In genomic region chr9:77325058-77325457, GRCh38 we compare ENCODE assay signal across 35 cellular contexts.
DNase-seq lines count a peak whose midpoint lies in the region; ATAC-seq, FAIRE-seq and TF ChIP-seq lines count a peak whose summit lies in the region.
"Had no signal": no experiment of that assay in that cellular context is flagged by ENCODE, and none has a peak within 500 bp of the region (broad histone marks: within the 10 kb centered on the region; RNA-seq: fewer than 3 reads in every experiment).

No MANE protein-coding gene starts in this region.

- H3K36me3 ChIP-seq in GM23338 (ENCODE audit: insufficient read depth): no peaks in the 10 kb centered on the region
- peaks cover 0 to 22% (median 2%) of the 10 kb centered on the region in 4 donors for H3K36me3 ChIP-seq in upper lobe of left lung

- ATAC-seq in GM23338 (peak; percentile 53; the same call in 2 of the 3 replicates), WTC11 (0 out of 2 replicates have a peak, but pooled peaks have one; percentile 28), upper lobe of left lung (ENCODE audit: low FRiP score in 2 of 2) (no peak)
- ATAC-seq: A549; CD8-positive, alpha-beta T cell had no signal

- H3K27me3 ChIP-seq in GM23338 (ENCODE audit: insufficient read depth) (no peaks in the 10 kb centered on the region), upper lobe of left lung (no peaks in the 10 kb centered on the region)
- H3K27me3 ChIP-seq: BE2C; BLaER1; BLaER1 treated with 17β-estradiol and CSF1 and Interleukin-3, amounts not matched to agents 10 nM and 100 nM had no signal

- no peak overlapping the region for H2AFZ ChIP-seq in GM23338

- CTCF ChIA-PET in WTC11 (lab: Charles Lee): no interaction called here

- no peaks in the 10 kb centered on the region for H3K79me2 ChIP-seq in GM23338 (replicated peaks; ENCODE audit: insufficient read depth)

- FAIRE-seq in H54 (lab: Jason Lieb, UNC): peak; percentile 84
- FAIRE-seq: A204.1, A549, D721Med had no signal

- H3K4me2 ChIP-seq in GM23338: no peak overlapping the region
- H3K4me2 ChIP-seq: A549; BLaER1; BLaER1 treated with 17β-estradiol and CSF1 and Interleukin-3, amounts not matched to agents 10 nM and 100 nM had no signal

- no peak for TF ChIP-seq EP300 in upper lobe of left lung (IDR thresholded peaks at IDR 0.05)

- no peaks in the 10 kb centered on the region for H3K9me3 ChIP-seq in upper lobe of left lung
- H3K9me3 ChIP-seq: A549, BE2C, Caco-2 had no signal

- DNase-seq in GM23338 (ENCODE audit: low spot score) (no peak), H54 (ENCODE audit: insufficient read length, low spot score) (no peak), WTC11 (ENCODE audit: low spot score) (no peak), upper lobe of left lung (no peak), D341Med (ENCODE audit: low spot score) (no peak), cerebellar cortex (ENCODE audit: low spot score) (no peak)
- DNase-seq: 8988T; ACHN; AML-193; BE2C; C1 segment of cervical spinal cord; Caco-2; Calu3; CD4-positive, alpha-beta memory T cell; CD4-positive, alpha-beta T cell; CD4-positive, CD25-positive, alpha-beta regulatory T cell; CD8-positive, alpha-beta memory T cell; CD8-positive, alpha-beta T cell; COR-L47; DMS 273 treated with DMSO at 0.1 percent for 48 hours; DMS153; DMS53; DMS79; DMS79 treated with DMSO at 0.1 percent for 48 hours; DND-41; EL had no signal

- H3K4me3 Mint-ChIP-seq in GM23338 (no peak overlapping the region), WTC11 (no peak overlapping the region)
- H3K4me3 Mint-ChIP-seq: B cell; CD14-positive monocyte; CD4-positive, alpha-beta memory T cell; CD4-positive, alpha-beta T cell; CD4-positive, CD25-positive, alpha-beta regulatory T cell; CD8-positive, alpha-beta memory T cell; CD8-positive, alpha-beta T cell had no signal

- H3F3A ChIP-seq in GM23338 (replicated peaks; ENCODE audit: low read depth): no peaks in the 10 kb centered on the region

- H3K4me1 ChIP-seq in GM23338 (ENCODE audit: insufficient read depth) (no peaks in the 10 kb centered on the region; the same call in 1 of the 2 replicates), upper lobe of left lung (no peaks in the 10 kb centered on the region)
- H3K4me1 ChIP-seq: A549; BE2C; BLaER1; BLaER1 treated with 17β-estradiol and CSF1 and Interleukin-3, amounts not matched to agents 10 nM and 100 nM; Caco-2 had no signal

- TF ChIP-seq CTCF in GM23338 (conservative IDR thresholded peaks at IDR 0.05; ENCODE audit: low read depth in 2 of 2): no peak
- no peak for TF ChIP-seq CTCF in WTC11 (IDR thresholded peaks at IDR 0.05)
- TF ChIP-seq CTCF in upper lobe of left lung (IDR thresholded peaks at IDR 0.05): no peak

- no peaks in the 10 kb centered on the region for H3K9me2 ChIP-seq in GM23338 (ENCODE audit: insufficient read depth)

- H3K9me3 Mint-ChIP-seq in GM23338: no peaks in the 10 kb centered on the region
- H3K9me3 Mint-ChIP-seq in WTC11: peaks cover 3% of the 10 kb centered on the region; the same call in 1 of the 2 replicates
- H3K9me3 Mint-ChIP-seq: CD4-positive, alpha-beta memory T cell; CD4-positive, alpha-beta T cell; CD4-positive, CD25-positive, alpha-beta regulatory T cell; CD8-positive, alpha-beta T cell had no signal

- H3K27ac ChIP-seq in GM23338 (ENCODE audit: low read depth) (no peak overlapping the region), upper lobe of left lung (no peak overlapping the region)
- H3K27ac ChIP-seq: 22Rv1; A549; BLaER1; BLaER1 treated with 17β-estradiol and CSF1 and Interleukin-3, amounts not matched to agents 10 nM and 100 nM; C4-2B had no signal

- TF ChIP-seq POLR2A in H54 (IDR thresholded peaks at IDR 0.05; ENCODE audit: low read depth, low read length): no peak
- no peak for TF ChIP-seq POLR2A in upper lobe of left lung (IDR thresholded peaks at IDR 0.05)

- H3K4me3 ChIP-seq in GM23338: no peak overlapping the region
- H3K4me3 ChIP-seq in upper lobe of left lung: no peak overlapping the region
- H3K4me3 ChIP-seq: A549; BLaER1; BLaER1 treated with 17β-estradiol and CSF1 and Interleukin-3, amounts not matched to agents 10 nM and 100 nM had no signal

- 97 to 98% methylated on average over 5 of the region's 5 CpGs for WGBS in upper lobe of left lung, 2 donors

- H3K27ac Mint-ChIP-seq in GM23338 (no peak overlapping the region), WTC11 (no peak overlapping the region)
- H3K27ac Mint-ChIP-seq: B cell; CD14-positive monocyte; CD4-positive, alpha-beta memory T cell; CD4-positive, alpha-beta T cell; CD8-positive, alpha-beta T cell had no signal

- H3K36me3 Mint-ChIP-seq in GM23338 (ENCODE audit: low read depth) (peaks cover 15% of the 10 kb centered on the region), WTC11 (peaks cover 19% of the 10 kb centered on the region)

- no peaks in the 10 kb centered on the region for H4K20me1 ChIP-seq in GM23338 (replicated peaks; ENCODE audit: insufficient read depth)
- H4K20me1 ChIP-seq: BLaER1; BLaER1 treated with 17β-estradiol and CSF1 and Interleukin-3, amounts not matched to agents 10 nM and 100 nM had no signal

- H3K27me3 Mint-ChIP-seq in GM23338 (ENCODE audit: insufficient read depth, low read depth, poor library complexity) (peaks cover 1% of the 10 kb centered on the region), WTC11 (ENCODE audit: low read depth) (no peaks in the 10 kb centered on the region)
- H3K27me3 Mint-ChIP-seq: B cell; CD4-positive, alpha-beta memory T cell; CD4-positive, alpha-beta T cell; CD4-positive, CD25-positive, alpha-beta regulatory T cell; CD8-positive, alpha-beta memory T cell had no signal

- POLR2A ChIA-PET in WTC11 (lab: Charles Lee): no interaction called here

- H3K4me1 Mint-ChIP-seq in GM23338 (peaks cover 6% of the 10 kb centered on the region; the same call in 2 of the 3 replicates), WTC11 (peaks cover 5% of the 10 kb centered on the region; the same call in 1 of the 2 replicates)
- H3K4me1 Mint-ChIP-seq: B cell had no signal

TF ChIP-seq in GM23338, 12 proteins besides CTCF, POLR2A, EP300 and RAD21 (continues in another document):
- TF ChIP-seq REST (IDR thresholded peaks at IDR 0.05; ENCODE audit: unreplicated experiment) (no peak), STAT1 (IDR thresholded peaks at IDR 0.05; ENCODE audit: unreplicated experiment) (no peak), CREB1 (CRISPR knock-in tag; IDR thresholded peaks at IDR 0.05; ENCODE audit: low read depth) (no peak)

TF ChIP-seq in WTC11, 78 proteins besides CTCF, POLR2A, EP300 and RAD21 (continues in another document):
- no peak for TF ChIP-seq NFYB (CRISPR knock-in tag; conservative IDR thresholded peaks at IDR 0.05; ENCODE audit: low read depth)
- TF ChIP-seq, protein P1, sequence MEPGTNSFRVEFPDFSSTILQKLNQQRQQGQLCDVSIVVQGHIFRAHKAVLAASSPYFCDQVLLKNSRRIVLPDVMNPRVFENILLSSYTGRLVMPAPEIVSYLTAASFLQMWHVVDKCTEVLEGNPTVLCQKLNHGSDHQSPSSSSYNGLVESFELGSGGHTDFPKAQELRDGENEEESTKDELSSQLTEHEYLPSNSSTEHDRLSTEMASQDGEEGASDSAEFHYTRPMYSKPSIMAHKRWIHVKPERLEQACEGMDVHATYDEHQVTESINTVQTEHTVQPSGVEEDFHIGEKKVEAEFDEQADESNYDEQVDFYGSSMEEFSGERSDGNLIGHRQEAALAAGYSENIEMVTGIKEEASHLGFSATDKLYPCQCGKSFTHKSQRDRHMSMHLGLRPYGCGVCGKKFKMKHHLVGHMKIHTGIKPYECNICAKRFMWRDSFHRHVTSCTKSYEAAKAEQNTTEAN (CRISPR knock-in tag; IDR thresholded peaks at IDR 0.05): no peak
- TF ChIP-seq RORB (CRISPR knock-in tag; IDR thresholded peaks at IDR 0.05): no peak
- no peak for TF ChIP-seq FOXJ3 (CRISPR knock-in tag; IDR thresholded peaks at IDR 0.05; ENCODE audit: borderline replicate concordance)
- no peak for TF ChIP-seq MLX (CRISPR knock-in tag; IDR thresholded peaks at IDR 0.05)
- TF ChIP-seq ZMAT4 (CRISPR knock-in tag; IDR thresholded peaks at IDR 0.05): no peak
- TF ChIP-seq EMX1 (CRISPR knock-in tag; IDR thresholded peaks at IDR 0.05): no peak
- TF ChIP-seq FOXP1 (CRISPR knock-in tag; IDR thresholded peaks at IDR 0.05; ENCODE audit: borderline replicate concordance): no peak
- TF ChIP-seq, protein P2, sequence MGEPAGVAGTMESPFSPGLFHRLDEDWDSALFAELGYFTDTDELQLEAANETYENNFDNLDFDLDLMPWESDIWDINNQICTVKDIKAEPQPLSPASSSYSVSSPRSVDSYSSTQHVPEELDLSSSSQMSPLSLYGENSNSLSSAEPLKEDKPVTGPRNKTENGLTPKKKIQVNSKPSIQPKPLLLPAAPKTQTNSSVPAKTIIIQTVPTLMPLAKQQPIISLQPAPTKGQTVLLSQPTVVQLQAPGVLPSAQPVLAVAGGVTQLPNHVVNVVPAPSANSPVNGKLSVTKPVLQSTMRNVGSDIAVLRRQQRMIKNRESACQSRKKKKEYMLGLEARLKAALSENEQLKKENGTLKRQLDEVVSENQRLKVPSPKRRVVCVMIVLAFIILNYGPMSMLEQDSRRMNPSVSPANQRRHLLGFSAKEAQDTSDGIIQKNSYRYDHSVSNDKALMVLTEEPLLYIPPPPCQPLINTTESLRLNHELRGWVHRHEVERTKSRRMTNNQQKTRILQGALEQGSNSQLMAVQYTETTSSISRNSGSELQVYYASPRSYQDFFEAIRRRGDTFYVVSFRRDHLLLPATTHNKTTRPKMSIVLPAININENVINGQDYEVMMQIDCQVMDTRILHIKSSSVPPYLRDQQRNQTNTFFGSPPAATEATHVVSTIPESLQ (CRISPR knock-in tag; IDR thresholded peaks at IDR 0.05): no peak
- TF ChIP-seq, protein P3, sequence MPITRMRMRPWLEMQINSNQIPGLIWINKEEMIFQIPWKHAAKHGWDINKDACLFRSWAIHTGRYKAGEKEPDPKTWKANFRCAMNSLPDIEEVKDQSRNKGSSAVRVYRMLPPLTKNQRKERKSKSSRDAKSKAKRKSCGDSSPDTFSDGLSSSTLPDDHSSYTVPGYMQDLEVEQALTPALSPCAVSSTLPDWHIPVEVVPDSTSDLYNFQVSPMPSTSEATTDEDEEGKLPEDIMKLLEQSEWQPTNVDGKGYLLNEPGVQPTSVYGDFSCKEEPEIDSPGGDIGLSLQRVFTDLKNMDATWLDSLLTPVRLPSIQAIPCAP (CRISPR knock-in tag; IDR thresholded peaks at IDR 0.05): no peak
- no peak for TF ChIP-seq TEAD4 (CRISPR knock-in tag; IDR thresholded peaks at IDR 0.05)
- no peak for TF ChIP-seq ZNF138 (CRISPR knock-in tag; conservative IDR thresholded peaks at IDR 0.05)
- TF ChIP-seq TCF7 (CRISPR knock-in tag; IDR thresholded peaks at IDR 0.05; ENCODE audit: low read depth): no peak

Comparison
In these comparisons a context has a peak if more than half of its experiments do, and no peak if none do; other contexts are left out.
1. ATAC-seq: peak in GM23338 (single experiment) and WTC11 (single experiment); none in upper lobe of left lung (0 of 2).